Comparison of ENCODE assay signal across 8 cellular contexts in genomic region chr12:10130042-10130441, GRCh38. TPM values are rescaled to one million over a fixed set of nuclear protein-coding genes. Genes with fewer than 3 reads are reported as not detected.
DNase-seq lines count a peak whose midpoint lies in the region; ATAC-seq, FAIRE-seq and TF ChIP-seq lines count a peak whose summit lies in the region.

Gene CLEC7A, minus strand, starts transcription at chr12:10130199. Its CDS starts 117 bp downstream, at chr12:10130082.

- peaks cover 4% of the 10 kb centered on the region for H3K4me1 ChIP-seq in keratinocyte (ENCODE audit: control insufficient read depth, extremely low read depth, insufficient read depth, low read length)

- dilution Hi-C loops in keratinocyte (cut with MboI; ENCODE audit: extremely low pct_ligation_motif_present, low sequenced_read_pairs) = no loop called here

- no peaks in the 10 kb centered on the region for H3K9me3 ChIP-seq in keratinocyte (ENCODE audit: control insufficient read depth, low read depth, low read length)

- no peak within 1 kb of the TSS for H3K4me3 ChIP-seq in keratinocyte (ENCODE audit: control insufficient read depth in 2 of 3, extremely low read depth in 1 of 3, insufficient read depth in 2 of 3, low read depth in 1 of 3, low read length in 3 of 3)

- H3K27ac ChIP-seq in keratinocyte (ENCODE audit: control insufficient read depth, insufficient read depth, low read length) = no peak within 1 kb of the TSS

- H4K20me1 ChIP-seq in keratinocyte (ENCODE audit: control insufficient read depth, extremely low read depth, insufficient read depth, low read length) = no peaks in the 10 kb centered on the region

- TF ChIP-seq CTCF in keratinocyte (optimal IDR thresholded peaks at IDR 0.05 in 1 of 3, IDR thresholded peaks at IDR 0.05 in 1 of 3, conservative IDR thresholded peaks at IDR 0.05 in 1 of 3; ENCODE audit: extremely low read depth in 1 of 3, insufficient read depth in 2 of 3, low read length in 3 of 3) = no peak

- H3K4me2 ChIP-seq in keratinocyte (ENCODE audit: control insufficient read depth, extremely low read depth, insufficient read depth, low read depth, low read length) = peak within 1 kb of the TSS; percentile 8

- no peaks in the 10 kb centered on the region for H3K36me3 ChIP-seq in keratinocyte (ENCODE audit: control insufficient read depth in 2 of 2, extremely low read depth in 1 of 2, insufficient read depth in 2 of 2, low read length in 2 of 2)

- H3K9ac ChIP-seq in keratinocyte (ENCODE audit: control insufficient read depth, extremely low read depth, insufficient read depth, low read length) = no peak within 1 kb of the TSS

- peak within 1 kb of the TSS; percentile 9 for H2AFZ ChIP-seq in keratinocyte (ENCODE audit: control insufficient read depth, low read length)

- no peaks in the 10 kb centered on the region for H3K79me2 ChIP-seq in keratinocyte (ENCODE audit: control insufficient read depth, insufficient read depth, low read length)

- peak; percentile 36 for FAIRE-seq in keratinocyte (lab: Jason Lieb, UNC)

- H3K9me1 ChIP-seq in keratinocyte (ENCODE audit: control insufficient read depth, extremely low read depth, insufficient read depth, low read length) = no peaks in the 10 kb centered on the region

- peak; percentile 93 for ATAC-seq in GM21381 (IDR thresholded peaks at IDR 0.05; ENCODE audit: unreplicated experiment)
- ATAC-seq in GM18498 (IDR thresholded peaks at IDR 0.05; ENCODE audit: unreplicated experiment) = no peak

- H3K27me3 ChIP-seq in keratinocyte (ENCODE audit: control insufficient read depth, extremely low read depth, insufficient read depth, low read length) = no peaks in the 10 kb centered on the region

- DNase-seq in DMS53 (lab: John Stamatoyannopoulos, UW) (peak; percentile 52), M059J (ENCODE audit: low read depth) (peak; percentile 72), keratinocyte (ENCODE audit: low read depth, low spot score) (no peak), HUDEP-2 (lab: John Stamatoyannopoulos, UW; ENCODE audit: unreplicated experiment in 76 of 76) (no peak), NCI-H446 treated with DMSO at 0.1 percent for 48 hours (lab: John Stamatoyannopoulos, UW) (no peak)
- no peak for DNase-seq in activated CD8-positive, alpha-beta memory T cell treated with anti-CD3 and anti-CD28 coated beads for 24 hours

RNA-seq across cellular contexts. Expression of gene CLEC7A, which starts in this region (rescaled TPM):
- 38.9 and 40.5 TPM in 2 replicates for total RNA-seq in M059J (2014; rRNA removed; shearing (Covaris generic))
- polyA plus RNA-seq in keratinocyte = 0.31 to 0.62 TPM (median 0.62 TPM) in 3 replicates
- not detected for polyA plus RNA-seq in keratinocyte (2011; ENCODE audit: low read depth)
- polyA plus RNA-seq in keratinocyte (2011; cell fraction: cytosol; rRNA removed) = 0.12 and 0.18 TPM in 2 replicates
- 0.17 and 0.29 TPM in 2 replicates for polyA plus RNA-seq in keratinocyte (2011; cell fraction: nucleus; rRNA removed)
- polyA plus RNA-seq in keratinocyte (2012; ENCODE audit: low replicate concordance) = 0.17 TPM in 1 of 2 replicates, not detected in the other
- polyA minus RNA-seq in keratinocyte = 0.06 to 0.13 TPM in 2 of 3 replicates, not detected in the other
- not detected for polyA minus RNA-seq in keratinocyte (2011; cell fraction: cytosol; rRNA and poly(A)+ RNA removed)
- polyA minus RNA-seq in keratinocyte (2011; cell fraction: nucleus; rRNA and poly(A)+ RNA removed) = not detected in 2 replicates

Comparison
In these comparisons a context has a peak if more than half of its experiments do, and no peak if none do; other contexts are left out.
1. DNase-seq: peak in DMS53 (single experiment) and M059J (single experiment); none in keratinocyte (single experiment), HUDEP-2 (0 of 76), activated CD8-positive, alpha-beta memory T cell treated with anti-CD3 and anti-CD28 coated beads for 24 hours (single experiment) and NCI-H446 treated with DMSO at 0.1 percent for 48 hours (single experiment).